Comparison of ENCODE assay signal across 8 cellular contexts in the genomic region with DNA sequence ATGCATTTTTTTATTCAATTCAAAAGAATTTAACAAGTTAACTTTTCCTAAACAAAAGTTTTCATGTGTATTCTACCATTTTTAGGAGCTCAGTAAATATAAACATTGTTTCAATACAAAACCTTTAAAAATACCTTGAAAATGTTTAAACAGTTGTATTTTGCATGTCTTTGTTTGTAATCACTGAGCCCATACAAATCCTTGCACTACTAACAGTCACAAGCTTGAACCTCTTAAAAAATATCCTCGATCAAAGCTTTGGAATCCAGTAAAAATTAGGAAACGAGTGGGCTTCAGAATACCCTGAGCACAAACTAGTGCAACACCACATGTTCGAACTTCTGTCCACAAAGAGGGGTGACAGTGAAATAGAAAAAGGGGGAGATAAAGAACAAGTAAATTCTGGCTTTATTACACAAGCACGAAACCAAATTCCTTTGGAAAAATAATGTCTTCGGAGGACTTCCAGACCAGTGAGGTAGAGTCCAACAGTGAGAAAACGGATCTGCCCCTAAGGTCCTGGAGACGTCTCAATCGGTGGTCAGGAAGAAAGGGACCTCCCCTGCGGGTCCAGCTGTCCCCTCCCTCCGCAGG. TPM values are rescaled to one million over a fixed set of nuclear protein-coding genes. Genes with fewer than 3 reads are reported as not detected.
A peak's percentile ranks its signal among the peaks of the same experiment; 100 is the strongest.
DNase-seq lines count a peak whose midpoint lies in the region; ATAC-seq, FAIRE-seq and TF ChIP-seq lines count a peak whose summit lies in the region.

No MANE protein-coding gene starts in this region.

- intact Hi-C loops in body of pancreas (cut with DNase I): no loop called here
- intact Hi-C loops in head of caudate nucleus (cut with DNase I): loop anchor here (10.0 kb wide), 1 partner anchor 65 kb away; no protein-coding TSS in a partner anchor
- intact Hi-C loops in posterior cingulate gyrus (cut with DNase I): no loop called here

- POLR2A ChIA-PET in HEK293 (lab: Yijun Ruan, JAX): no interaction called here

- 2 to 3% methylated on average over 10 of the region's 10 CpGs for WGBS in body of pancreas, 2 donors
- 5 to 6% methylated on average over 3 to 6 of the region's 10 CpGs for WGBS in mesodermal cell (ENCODE audit: insufficient coverage in 2 of 2), 2 experiments

- FAIRE-seq in urothelium cell line (lab: Jason Lieb, UNC): no peak

- no peak for ATAC-seq in body of pancreas

- TF ChIP-seq CTCF in 22Rv1 (IDR thresholded peaks at IDR 0.05): no peak
- no peak for TF ChIP-seq CTCF in HEK293 (tag by site-specific recombination; IDR thresholded peaks at IDR 0.05)
- no peak for TF ChIP-seq CTCF in body of pancreas (IDR thresholded peaks at IDR 0.05)

- no peak for DNase-seq in body of pancreas
- no peak for DNase-seq in islet precursor cell
- DNase-seq in urothelium cell line (ENCODE audit: low spot score): no peak
- DNase-seq in head of caudate nucleus: no peak
- no peak for DNase-seq in posterior cingulate gyrus

- H3K27me3 ChIP-seq in body of pancreas: no peaks in the 10 kb centered on the region

- no peaks in the 10 kb centered on the region for H3K36me3 ChIP-seq in HEK293 (ENCODE audit: control insufficient read depth in 2 of 2, insufficient read depth in 1 of 2, low read length in 2 of 2)
- H3K36me3 ChIP-seq in body of pancreas (replicated peaks in 1 of 2; ENCODE audit: insufficient read depth in 1 of 2, low read depth in 2 of 2): no peaks in the 10 kb centered on the region
- peaks cover 5% of the 10 kb centered on the region for H3K36me3 ChIP-seq in mesodermal cell (ENCODE audit: control insufficient read depth, insufficient read depth, low read length)

- H3K4me3 ChIP-seq in HEK293 (ENCODE audit: low read depth, low read length) (peak overlapping the region; percentile 94), body of pancreas (peak overlapping the region; percentile 86 to 92), mesodermal cell (ENCODE audit: extremely low read depth, insufficient read depth, low read length, poor library complexity, severe bottlenecking) (peak overlapping the region; percentile 74)

- no peak for TF ChIP-seq POLR2A in body of pancreas (IDR thresholded peaks at IDR 0.05)

- peak overlapping the region; percentile 84 for H3K27ac ChIP-seq in 22Rv1
- H3K27ac ChIP-seq in HEK293 (ENCODE audit: extremely low read depth, low read depth, low read length): peak overlapping the region; percentile 19; the same call in 1 of the 2 replicates
- H3K27ac ChIP-seq in body of pancreas: peak overlapping the region; percentile 81 to 97 (median 92)
- H3K27ac ChIP-seq in mesodermal cell (ENCODE audit: low read depth, low read length, severe bottlenecking): peak overlapping the region; percentile 86

- H3K9me3 ChIP-seq in HEK293 (ENCODE audit: control insufficient read depth, insufficient read depth, low read depth, low read length) (no peaks in the 10 kb centered on the region), body of pancreas (no peaks in the 10 kb centered on the region), mesodermal cell (ENCODE audit: control insufficient read depth, low read length) (no peaks in the 10 kb centered on the region)

- no peaks in the 10 kb centered on the region for H3K4me1 ChIP-seq in HEK293 (ENCODE audit: control insufficient read depth, insufficient read depth, low read length)
- peaks cover 14% of the 10 kb centered on the region for H3K4me1 ChIP-seq in body of pancreas
- H3K4me1 ChIP-seq in mesodermal cell (ENCODE audit: control insufficient read depth, insufficient read depth, low read length, poor library complexity, severe bottlenecking): no peaks in the 10 kb centered on the region

- CTCF ChIA-PET in HEK293 (lab: Yijun Ruan, JAX): interaction anchor here (0.6 to 4.2 kb wide), 14 partner anchors 20 to 1168 kb away, joined by 3 to 26 read pairs (median 3); no protein-coding TSS in a partner anchor

TF ChIP-seq in HEK293, 187 proteins besides CTCF, POLR2A, EP300 and RAD21:
- TF ChIP-seq, protein P1, sequence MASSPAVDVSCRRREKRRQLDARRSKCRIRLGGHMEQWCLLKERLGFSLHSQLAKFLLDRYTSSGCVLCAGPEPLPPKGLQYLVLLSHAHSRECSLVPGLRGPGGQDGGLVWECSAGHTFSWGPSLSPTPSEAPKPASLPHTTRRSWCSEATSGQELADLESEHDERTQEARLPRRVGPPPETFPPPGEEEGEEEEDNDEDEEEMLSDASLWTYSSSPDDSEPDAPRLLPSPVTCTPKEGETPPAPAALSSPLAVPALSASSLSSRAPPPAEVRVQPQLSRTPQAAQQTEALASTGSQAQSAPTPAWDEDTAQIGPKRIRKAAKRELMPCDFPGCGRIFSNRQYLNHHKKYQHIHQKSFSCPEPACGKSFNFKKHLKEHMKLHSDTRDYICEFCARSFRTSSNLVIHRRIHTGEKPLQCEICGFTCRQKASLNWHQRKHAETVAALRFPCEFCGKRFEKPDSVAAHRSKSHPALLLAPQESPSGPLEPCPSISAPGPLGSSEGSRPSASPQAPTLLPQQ (tag by site-specific recombination; IDR thresholded peaks at IDR 0.05): no peak
- TF ChIP-seq ZBTB17 (tag by site-specific recombination; IDR thresholded peaks at IDR 0.05): peak; percentile 84; the same call in 1 of the 2 replicates
- TF ChIP-seq, protein P2, sequence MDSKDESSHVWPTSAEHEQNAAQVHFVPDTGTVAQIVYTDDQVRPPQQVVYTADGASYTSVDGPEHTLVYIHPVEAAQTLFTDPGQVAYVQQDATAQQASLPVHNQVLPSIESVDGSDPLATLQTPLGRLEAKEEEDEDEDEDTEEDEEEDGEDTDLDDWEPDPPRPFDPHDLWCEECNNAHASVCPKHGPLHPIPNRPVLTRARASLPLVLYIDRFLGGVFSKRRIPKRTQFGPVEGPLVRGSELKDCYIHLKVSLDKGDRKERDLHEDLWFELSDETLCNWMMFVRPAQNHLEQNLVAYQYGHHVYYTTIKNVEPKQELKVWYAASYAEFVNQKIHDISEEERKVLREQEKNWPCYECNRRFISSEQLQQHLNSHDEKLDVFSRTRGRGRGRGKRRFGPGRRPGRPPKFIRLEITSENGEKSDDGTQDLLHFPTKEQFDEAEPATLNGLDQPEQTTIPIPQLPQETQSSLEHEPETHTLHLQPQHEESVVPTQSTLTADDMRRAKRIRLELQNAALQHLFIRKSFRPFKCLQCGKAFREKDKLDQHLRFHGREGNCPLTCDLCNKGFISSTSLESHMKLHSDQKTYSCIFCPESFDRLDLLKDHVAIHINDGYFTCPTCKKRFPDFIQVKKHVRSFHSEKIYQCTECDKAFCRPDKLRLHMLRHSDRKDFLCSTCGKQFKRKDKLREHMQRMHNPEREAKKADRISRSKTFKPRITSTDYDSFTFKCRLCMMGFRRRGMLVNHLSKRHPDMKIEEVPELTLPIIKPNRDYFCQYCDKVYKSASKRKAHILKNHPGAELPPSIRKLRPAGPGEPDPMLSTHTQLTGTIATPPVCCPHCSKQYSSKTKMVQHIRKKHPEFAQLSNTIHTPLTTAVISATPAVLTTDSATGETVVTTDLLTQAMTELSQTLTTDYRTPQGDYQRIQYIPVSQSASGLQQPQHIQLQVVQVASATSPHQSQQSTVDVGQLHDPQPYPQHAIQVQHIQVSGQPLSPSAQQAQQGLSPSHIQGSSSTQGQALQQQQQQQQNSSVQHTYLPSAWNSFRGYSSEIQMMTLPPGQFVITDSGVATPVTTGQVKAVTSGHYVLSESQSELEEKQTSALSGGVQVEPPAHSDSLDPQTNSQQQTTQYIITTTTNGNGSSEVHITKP (tag by site-specific recombination; IDR thresholded peaks at IDR 0.05): peak; percentile 42; the same call in 1 of the 2 replicates

RNA-seq across cellular contexts. Expression of a gene that starts 1.5 kb away (rescaled TPM):
- total RNA-seq in body of pancreas: 10 to 100 TPM in 1 of 2 donors, 1 to 10 TPM in 1; 8.6 to 23.7 TPM
- 18.9 TPM for polyA plus RNA-seq in mesodermal cell (2013, experiment 1 of 2)
- polyA plus RNA-seq in mesodermal cell (2013, experiment 2 of 2): 16.3 TPM

Comparison
In these comparisons a context has a peak if more than half of its experiments do, and no peak if none do; other contexts are left out.
1. H3K27ac ChIP-seq: peak in every context shown above with its lines; median percentile 92 in body of pancreas; 86 in mesodermal cell; 84 in 22Rv1; 19 in HEK293.